In the genomic region with DNA sequence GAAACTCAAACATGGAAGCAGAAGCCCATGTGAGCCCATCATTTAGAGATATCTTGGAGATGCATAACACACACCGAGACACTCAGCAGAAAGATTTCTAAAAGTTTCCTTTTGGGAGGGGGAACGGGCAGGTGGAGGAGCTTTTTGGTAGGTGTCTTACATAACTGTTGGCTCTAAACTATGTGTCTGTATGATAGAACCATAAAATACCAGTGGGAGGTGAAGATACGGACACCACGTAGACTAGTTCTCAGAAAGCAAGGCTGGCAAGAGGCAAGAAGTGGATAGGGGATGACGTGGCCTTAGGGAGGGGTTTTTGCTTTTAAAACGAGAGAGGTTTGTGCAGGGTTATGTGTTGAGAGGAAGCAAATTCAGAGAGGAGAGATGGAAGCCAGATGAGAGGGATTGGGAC, we compare ENCODE assay signal across 1 cellular context.
TF ChIP-seq lines count a peak whose summit lies in the region.

No MANE protein-coding gene starts in this region.

TF ChIP-seq in K562, 482 proteins besides CTCF, POLR2A, EP300 and RAD21 (continues in another document):
- TF ChIP-seq, protein P1, sequence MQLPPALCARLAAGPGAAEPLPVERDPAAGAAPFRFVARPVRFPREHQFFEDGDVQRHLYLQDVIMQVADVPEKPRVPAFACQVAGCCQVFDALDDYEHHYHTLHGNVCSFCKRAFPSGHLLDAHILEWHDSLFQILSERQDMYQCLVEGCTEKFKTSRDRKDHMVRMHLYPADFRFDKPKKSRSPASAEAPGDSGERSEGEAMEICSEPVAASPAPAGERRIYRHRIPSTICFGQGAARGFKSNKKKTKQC (CRISPR knock-in tag; IDR thresholded peaks at IDR 0.05): no peak
- TF ChIP-seq TCF3 (CRISPR knock-in tag; IDR thresholded peaks at IDR 0.05): peak; percentile 83
- no peak for TF ChIP-seq U2AF2 (optimal IDR thresholded peaks at IDR 0.05; ENCODE audit: low read depth, low read length)
- TF ChIP-seq, protein P2, sequence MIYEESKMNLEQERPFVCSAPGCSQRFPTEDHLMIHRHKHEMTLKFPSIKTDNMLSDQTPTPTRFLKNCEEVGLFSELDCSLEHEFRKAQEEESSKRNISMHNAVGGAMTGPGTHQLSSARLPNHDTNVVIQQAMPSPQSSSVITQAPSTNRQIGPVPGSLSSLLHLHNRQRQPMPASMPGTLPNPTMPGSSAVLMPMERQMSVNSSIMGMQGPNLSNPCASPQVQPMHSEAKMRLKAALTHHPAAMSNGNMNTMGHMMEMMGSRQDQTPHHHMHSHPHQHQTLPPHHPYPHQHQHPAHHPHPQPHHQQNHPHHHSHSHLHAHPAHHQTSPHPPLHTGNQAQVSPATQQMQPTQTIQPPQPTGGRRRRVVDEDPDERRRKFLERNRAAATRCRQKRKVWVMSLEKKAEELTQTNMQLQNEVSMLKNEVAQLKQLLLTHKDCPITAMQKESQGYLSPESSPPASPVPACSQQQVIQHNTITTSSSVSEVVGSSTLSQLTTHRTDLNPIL (CRISPR knock-in tag; IDR thresholded peaks at IDR 0.05): no peak
- TF ChIP-seq, protein P3, sequence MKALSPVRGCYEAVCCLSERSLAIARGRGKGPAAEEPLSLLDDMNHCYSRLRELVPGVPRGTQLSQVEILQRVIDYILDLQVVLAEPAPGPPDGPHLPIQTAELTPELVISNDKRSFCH (CRISPR knock-in tag; IDR thresholded peaks at IDR 0.05): no peak
- TF ChIP-seq, protein P3 (tag; IDR thresholded peaks at IDR 0.05): no peak
- TF ChIP-seq PHB (CRISPR knock-in tag; IDR thresholded peaks at IDR 0.05): no peak
- peak; percentile 35; the same call in 1 of the 2 replicates for TF ChIP-seq CTBP1 (IDR thresholded peaks at IDR 0.05; ENCODE audit: borderline replicate concordance)
- TF ChIP-seq NFRKB (IDR thresholded peaks at IDR 0.05; ENCODE audit: low read depth): peak; percentile 35; the same call in 1 of the 2 replicates
- no peak for TF ChIP-seq SLC30A9 (CRISPR knock-in tag; IDR thresholded peaks at IDR 0.05)
- TF ChIP-seq HDAC6 (IDR thresholded peaks at IDR 0.05; ENCODE audit: low read depth, low read length): no peak
- TF ChIP-seq, protein P4, sequence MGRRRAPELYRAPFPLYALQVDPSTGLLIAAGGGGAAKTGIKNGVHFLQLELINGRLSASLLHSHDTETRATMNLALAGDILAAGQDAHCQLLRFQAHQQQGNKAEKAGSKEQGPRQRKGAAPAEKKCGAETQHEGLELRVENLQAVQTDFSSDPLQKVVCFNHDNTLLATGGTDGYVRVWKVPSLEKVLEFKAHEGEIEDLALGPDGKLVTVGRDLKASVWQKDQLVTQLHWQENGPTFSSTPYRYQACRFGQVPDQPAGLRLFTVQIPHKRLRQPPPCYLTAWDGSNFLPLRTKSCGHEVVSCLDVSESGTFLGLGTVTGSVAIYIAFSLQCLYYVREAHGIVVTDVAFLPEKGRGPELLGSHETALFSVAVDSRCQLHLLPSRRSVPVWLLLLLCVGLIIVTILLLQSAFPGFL (CRISPR knock-in tag; IDR thresholded peaks at IDR 0.05): no peak
- no peak for TF ChIP-seq ZNF408 (CRISPR knock-in tag; IDR thresholded peaks at IDR 0.05; ENCODE audit: low read depth)
- no peak for TF ChIP-seq TCF7 (IDR thresholded peaks at IDR 0.05; ENCODE audit: borderline replicate concordance)
- no peak for TF ChIP-seq MEF2A (IDR thresholded peaks at IDR 0.05; ENCODE audit: control insufficient read depth, low read depth, low read length)
- no peak; the same call in 1 of the 2 replicates for TF ChIP-seq PHF8 (IDR thresholded peaks at IDR 0.05; ENCODE audit: borderline replicate concordance, low read length)
- TF ChIP-seq, protein P5, sequence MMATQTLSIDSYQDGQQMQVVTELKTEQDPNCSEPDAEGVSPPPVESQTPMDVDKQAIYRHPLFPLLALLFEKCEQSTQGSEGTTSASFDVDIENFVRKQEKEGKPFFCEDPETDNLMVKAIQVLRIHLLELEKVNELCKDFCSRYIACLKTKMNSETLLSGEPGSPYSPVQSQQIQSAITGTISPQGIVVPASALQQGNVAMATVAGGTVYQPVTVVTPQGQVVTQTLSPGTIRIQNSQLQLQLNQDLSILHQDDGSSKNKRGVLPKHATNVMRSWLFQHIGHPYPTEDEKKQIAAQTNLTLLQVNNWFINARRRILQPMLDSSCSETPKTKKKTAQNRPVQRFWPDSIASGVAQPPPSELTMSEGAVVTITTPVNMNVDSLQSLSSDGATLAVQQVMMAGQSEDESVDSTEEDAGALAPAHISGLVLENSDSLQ (IDR thresholded peaks at IDR 0.05): peak; percentile 34; the same call in 1 of the 2 replicates
- TF ChIP-seq FOSL1 (tag; conservative IDR thresholded peaks at IDR 0.05): peak; percentile 66
- peak; percentile 71; the same call in 1 of the 2 replicates for TF ChIP-seq NFATC3 (IDR thresholded peaks at IDR 0.05)
- TF ChIP-seq, protein P6, sequence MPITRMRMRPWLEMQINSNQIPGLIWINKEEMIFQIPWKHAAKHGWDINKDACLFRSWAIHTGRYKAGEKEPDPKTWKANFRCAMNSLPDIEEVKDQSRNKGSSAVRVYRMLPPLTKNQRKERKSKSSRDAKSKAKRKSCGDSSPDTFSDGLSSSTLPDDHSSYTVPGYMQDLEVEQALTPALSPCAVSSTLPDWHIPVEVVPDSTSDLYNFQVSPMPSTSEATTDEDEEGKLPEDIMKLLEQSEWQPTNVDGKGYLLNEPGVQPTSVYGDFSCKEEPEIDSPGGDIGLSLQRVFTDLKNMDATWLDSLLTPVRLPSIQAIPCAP (CRISPR knock-in tag; IDR thresholded peaks at IDR 0.05; ENCODE audit: borderline replicate concordance): no peak
- no peak for TF ChIP-seq ZNF551 (CRISPR knock-in tag; IDR thresholded peaks at IDR 0.05)
- TF ChIP-seq, protein P7, sequence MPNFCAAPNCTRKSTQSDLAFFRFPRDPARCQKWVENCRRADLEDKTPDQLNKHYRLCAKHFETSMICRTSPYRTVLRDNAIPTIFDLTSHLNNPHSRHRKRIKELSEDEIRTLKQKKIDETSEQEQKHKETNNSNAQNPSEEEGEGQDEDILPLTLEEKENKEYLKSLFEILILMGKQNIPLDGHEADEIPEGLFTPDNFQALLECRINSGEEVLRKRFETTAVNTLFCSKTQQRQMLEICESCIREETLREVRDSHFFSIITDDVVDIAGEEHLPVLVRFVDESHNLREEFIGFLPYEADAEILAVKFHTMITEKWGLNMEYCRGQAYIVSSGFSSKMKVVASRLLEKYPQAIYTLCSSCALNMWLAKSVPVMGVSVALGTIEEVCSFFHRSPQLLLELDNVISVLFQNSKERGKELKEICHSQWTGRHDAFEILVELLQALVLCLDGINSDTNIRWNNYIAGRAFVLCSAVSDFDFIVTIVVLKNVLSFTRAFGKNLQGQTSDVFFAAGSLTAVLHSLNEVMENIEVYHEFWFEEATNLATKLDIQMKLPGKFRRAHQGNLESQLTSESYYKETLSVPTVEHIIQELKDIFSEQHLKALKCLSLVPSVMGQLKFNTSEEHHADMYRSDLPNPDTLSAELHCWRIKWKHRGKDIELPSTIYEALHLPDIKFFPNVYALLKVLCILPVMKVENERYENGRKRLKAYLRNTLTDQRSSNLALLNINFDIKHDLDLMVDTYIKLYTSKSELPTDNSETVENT (CRISPR knock-in tag; IDR thresholded peaks at IDR 0.05): no peak
- no peak for TF ChIP-seq RB1 (IDR thresholded peaks at IDR 0.05; ENCODE audit: low read depth)
- TF ChIP-seq CBX2 (IDR thresholded peaks at IDR 0.05; ENCODE audit: insufficient read depth, low read length, poor library complexity, severe bottlenecking): no peak
- no peak for TF ChIP-seq CEBPG (CRISPR knock-in tag; IDR thresholded peaks at IDR 0.05)
- TF ChIP-seq CEBPG (tag; conservative IDR thresholded peaks at IDR 0.05 in 1 of 2, IDR thresholded peaks at IDR 0.05 in 1 of 2): no peak
- TF ChIP-seq HMGN3 (IDR thresholded peaks at IDR 0.05; ENCODE audit: borderline replicate concordance, extremely low read depth, insufficient read length, low read depth, low read length): no peak
- TF ChIP-seq, protein P8, sequence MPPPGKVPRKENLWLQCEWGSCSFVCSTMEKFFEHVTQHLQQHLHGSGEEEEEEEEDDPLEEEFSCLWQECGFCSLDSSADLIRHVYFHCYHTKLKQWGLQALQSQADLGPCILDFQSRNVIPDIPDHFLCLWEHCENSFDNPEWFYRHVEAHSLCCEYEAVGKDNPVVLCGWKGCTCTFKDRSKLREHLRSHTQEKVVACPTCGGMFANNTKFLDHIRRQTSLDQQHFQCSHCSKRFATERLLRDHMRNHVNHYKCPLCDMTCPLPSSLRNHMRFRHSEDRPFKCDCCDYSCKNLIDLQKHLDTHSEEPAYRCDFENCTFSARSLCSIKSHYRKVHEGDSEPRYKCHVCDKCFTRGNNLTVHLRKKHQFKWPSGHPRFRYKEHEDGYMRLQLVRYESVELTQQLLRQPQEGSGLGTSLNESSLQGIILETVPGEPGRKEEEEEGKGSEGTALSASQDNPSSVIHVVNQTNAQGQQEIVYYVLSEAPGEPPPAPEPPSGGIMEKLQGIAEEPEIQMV (tag; conservative IDR thresholded peaks at IDR 0.05; ENCODE audit: low read depth): no peak
- TF ChIP-seq RHOXF2B (CRISPR knock-in tag; conservative IDR thresholded peaks at IDR 0.05): no peak
- TF ChIP-seq ELF1 (tag; IDR thresholded peaks at IDR 0.05): no peak
- TF ChIP-seq SAP30 (IDR thresholded peaks at IDR 0.05; ENCODE audit: borderline replicate concordance, insufficient read depth, low read depth, low read length, poor library complexity, severe bottlenecking): no peak
- TF ChIP-seq, protein P9, sequence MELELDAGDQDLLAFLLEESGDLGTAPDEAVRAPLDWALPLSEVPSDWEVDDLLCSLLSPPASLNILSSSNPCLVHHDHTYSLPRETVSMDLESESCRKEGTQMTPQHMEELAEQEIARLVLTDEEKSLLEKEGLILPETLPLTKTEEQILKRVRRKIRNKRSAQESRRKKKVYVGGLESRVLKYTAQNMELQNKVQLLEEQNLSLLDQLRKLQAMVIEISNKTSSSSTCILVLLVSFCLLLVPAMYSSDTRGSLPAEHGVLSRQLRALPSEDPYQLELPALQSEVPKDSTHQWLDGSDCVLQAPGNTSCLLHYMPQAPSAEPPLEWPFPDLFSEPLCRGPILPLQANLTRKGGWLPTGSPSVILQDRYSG (tag; conservative IDR thresholded peaks at IDR 0.05; ENCODE audit: low read depth): 0 out of 2 replicates have a peak, but pooled peaks have one; percentile 56
- peak; percentile 43; the same call in 1 of the 2 replicates for TF ChIP-seq SMAD4 (CRISPR knock-in tag; conservative IDR thresholded peaks at IDR 0.05)
- TF ChIP-seq ZFP1 (CRISPR knock-in tag; IDR thresholded peaks at IDR 0.05): no peak
- TF ChIP-seq NFE2L1 (tag; IDR thresholded peaks at IDR 0.05; ENCODE audit: borderline replicate concordance, low read depth): no peak
- TF ChIP-seq, protein P10, sequence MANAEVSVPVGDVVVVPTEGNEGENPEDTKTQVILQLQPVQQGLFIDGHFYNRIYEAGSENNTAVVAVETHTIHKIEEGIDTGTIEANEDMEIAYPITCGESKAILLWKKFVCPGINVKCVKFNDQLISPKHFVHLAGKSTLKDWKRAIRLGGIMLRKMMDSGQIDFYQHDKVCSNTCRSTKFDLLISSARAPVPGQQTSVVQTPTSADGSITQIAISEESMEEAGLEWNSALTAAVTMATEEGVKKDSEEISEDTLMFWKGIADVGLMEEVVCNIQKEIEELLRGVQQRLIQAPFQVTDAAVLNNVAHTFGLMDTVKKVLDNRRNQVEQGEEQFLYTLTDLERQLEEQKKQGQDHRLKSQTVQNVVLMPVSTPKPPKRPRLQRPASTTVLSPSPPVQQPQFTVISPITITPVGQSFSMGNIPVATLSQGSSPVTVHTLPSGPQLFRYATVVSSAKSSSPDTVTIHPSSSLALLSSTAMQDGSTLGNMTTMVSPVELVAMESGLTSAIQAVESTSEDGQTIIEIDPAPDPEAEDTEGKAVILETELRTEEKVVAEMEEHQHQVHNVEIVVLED (CRISPR knock-in tag; IDR thresholded peaks at IDR 0.05): no peak
- no peak for TF ChIP-seq ZNF311 (CRISPR knock-in tag; IDR thresholded peaks at IDR 0.05)
- no peak for TF ChIP-seq RBM14 (IDR thresholded peaks at IDR 0.05; ENCODE audit: borderline replicate concordance, insufficient read depth, low read depth, low read length)
- TF ChIP-seq, protein P11, sequence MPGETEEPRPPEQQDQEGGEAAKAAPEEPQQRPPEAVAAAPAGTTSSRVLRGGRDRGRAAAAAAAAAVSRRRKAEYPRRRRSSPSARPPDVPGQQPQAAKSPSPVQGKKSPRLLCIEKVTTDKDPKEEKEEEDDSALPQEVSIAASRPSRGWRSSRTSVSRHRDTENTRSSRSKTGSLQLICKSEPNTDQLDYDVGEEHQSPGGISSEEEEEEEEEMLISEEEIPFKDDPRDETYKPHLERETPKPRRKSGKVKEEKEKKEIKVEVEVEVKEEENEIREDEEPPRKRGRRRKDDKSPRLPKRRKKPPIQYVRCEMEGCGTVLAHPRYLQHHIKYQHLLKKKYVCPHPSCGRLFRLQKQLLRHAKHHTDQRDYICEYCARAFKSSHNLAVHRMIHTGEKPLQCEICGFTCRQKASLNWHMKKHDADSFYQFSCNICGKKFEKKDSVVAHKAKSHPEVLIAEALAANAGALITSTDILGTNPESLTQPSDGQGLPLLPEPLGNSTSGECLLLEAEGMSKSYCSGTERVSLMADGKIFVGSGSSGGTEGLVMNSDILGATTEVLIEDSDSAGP (CRISPR knock-in tag; IDR thresholded peaks at IDR 0.05): no peak
- TF ChIP-seq ZEB2 (IDR thresholded peaks at IDR 0.05): peak; percentile 66; the same call in 1 of the 2 replicates
- peak; percentile 53 to 67; a peak in 3 of 4 replicates for TF ChIP-seq TRIM24 (IDR thresholded peaks at IDR 0.05)
- TF ChIP-seq, protein P12, sequence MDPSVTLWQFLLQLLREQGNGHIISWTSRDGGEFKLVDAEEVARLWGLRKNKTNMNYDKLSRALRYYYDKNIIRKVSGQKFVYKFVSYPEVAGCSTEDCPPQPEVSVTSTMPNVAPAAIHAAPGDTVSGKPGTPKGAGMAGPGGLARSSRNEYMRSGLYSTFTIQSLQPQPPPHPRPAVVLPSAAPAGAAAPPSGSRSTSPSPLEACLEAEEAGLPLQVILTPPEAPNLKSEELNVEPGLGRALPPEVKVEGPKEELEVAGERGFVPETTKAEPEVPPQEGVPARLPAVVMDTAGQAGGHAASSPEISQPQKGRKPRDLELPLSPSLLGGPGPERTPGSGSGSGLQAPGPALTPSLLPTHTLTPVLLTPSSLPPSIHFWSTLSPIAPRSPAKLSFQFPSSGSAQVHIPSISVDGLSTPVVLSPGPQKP (CRISPR knock-in tag; IDR thresholded peaks at IDR 0.05): no peak
- TF ChIP-seq HDAC2 (IDR thresholded peaks at IDR 0.05): peak; percentile 54
- TF ChIP-seq RBM25 (IDR thresholded peaks at IDR 0.05; ENCODE audit: low read depth, low read length, severe bottlenecking): no peak
